In the genomic region with DNA sequence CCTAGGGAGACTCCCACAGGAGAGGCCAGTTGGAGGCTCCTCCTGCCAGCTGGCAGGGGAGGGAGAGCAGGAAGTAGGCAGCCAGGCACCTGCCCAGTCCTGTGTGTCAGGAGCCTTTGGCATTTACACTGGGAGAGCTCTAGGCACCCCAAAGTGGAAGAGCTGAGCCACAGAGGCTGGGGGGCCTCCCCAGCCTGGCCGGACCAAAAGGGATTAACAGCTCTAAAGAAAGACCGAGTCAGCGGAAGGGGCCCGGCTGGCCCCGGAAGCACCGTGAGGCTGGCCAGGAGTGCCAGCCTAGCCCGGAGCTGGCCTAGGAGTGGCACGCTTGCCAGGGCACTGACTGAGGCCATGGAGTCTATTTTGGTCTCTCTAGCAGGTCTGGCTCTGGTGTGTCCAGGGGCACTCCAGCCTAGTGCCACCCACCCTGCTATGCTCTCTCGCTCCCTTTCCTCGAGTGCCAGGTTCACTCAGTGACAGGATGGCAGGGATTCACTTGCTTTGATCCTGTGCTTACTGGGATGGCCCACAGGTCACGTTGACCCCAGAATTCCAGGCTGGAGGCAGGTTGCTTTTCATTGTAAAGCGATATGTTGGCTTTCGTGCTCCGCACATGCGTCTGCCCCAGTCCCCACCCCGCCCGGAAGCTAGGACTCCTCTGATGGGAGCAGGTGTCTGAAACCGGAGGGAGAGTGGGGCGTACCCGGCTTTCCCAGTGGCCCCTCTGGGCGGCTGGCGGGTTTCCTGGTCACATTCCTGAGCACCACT, we compare ENCODE assay signal across 16 cellular contexts. TPM values are rescaled to one million over a fixed set of nuclear protein-coding genes. Genes with fewer than 3 reads are reported as not detected.
DNase-seq lines count a peak whose midpoint lies in the region; ATAC-seq and TF ChIP-seq lines count a peak whose summit lies in the region.
"Had no signal": no experiment of that assay in that cellular context is flagged by ENCODE, and none has a peak within 500 bp of the region (broad histone marks: within the 10 kb centered on the region; RNA-seq: fewer than 3 reads in every experiment).

No MANE protein-coding gene starts in this region.

- peak overlapping the region; percentile 81 for H2BK15ac ChIP-seq in neuronal stem cell (ENCODE audit: low read length)

- peak overlapping the region; percentile 55 for H3K18ac ChIP-seq in neuronal stem cell (ENCODE audit: low read length)

- H3K27ac Mint-ChIP-seq in activated CD4-positive, alpha-beta T cell treated with anti-CD3 and anti-CD28 coated beads for 36 hours: no peak overlapping the region
- H3K27ac Mint-ChIP-seq: activated B cell treated with CpG ODN at 0.5 μM for 24 hours; activated naive CD8-positive, alpha-beta T cell had no signal

- H3K27me3 Mint-ChIP-seq in activated CD4-positive, alpha-beta T cell treated with anti-CD3 and anti-CD28 coated beads for 36 hours: peaks cover 2% of the 10 kb centered on the region
- H3K27me3 Mint-ChIP-seq: activated B cell treated with CpG ODN at 0.5 μM for 24 hours; activated naive CD8-positive, alpha-beta T cell had no signal

- H3K79me1 ChIP-seq in neuronal stem cell (ENCODE audit: low read depth, low read length): peaks cover 7% of the 10 kb centered on the region

- H3K4me1 ChIP-seq in Panc1 (ENCODE audit: control insufficient read depth, insufficient read depth, low read length) (peaks cover 18% of the 10 kb centered on the region), heart left ventricle (peaks cover 0 to 32% (median 23%) of the 10 kb centered on the region in 12 donors), neuronal stem cell (ENCODE audit: control insufficient read depth in 2 of 2, insufficient read depth in 1 of 2, low read depth in 1 of 2, low read length in 2 of 2) (peaks cover 7 to 9% of the 10 kb centered on the region in 2 donors)

- CTCF ChIA-PET in Panc1 (lab: Charles Lee): interaction anchor here (0.5 kb wide), 1 partner anchor 352 kb away, joined by 5 read pairs; no protein-coding TSS in a partner anchor
- CTCF ChIA-PET in activated CD4-positive, alpha-beta T cell treated with anti-CD3 and anti-CD28 coated beads for 36 hours (lab: Charles Lee): interaction anchor here (1.4 kb wide), 1 partner anchor 9 kb away, joined by 3 read pairs; no protein-coding TSS in a partner anchor

- no peaks in the 10 kb centered on the region; the same call in 1 of the 2 replicates for H3K27me3 ChIP-seq in Panc1 (ENCODE audit: control insufficient read depth, insufficient read depth, low read length)
- no peaks in the 10 kb centered on the region for H3K27me3 ChIP-seq in heart left ventricle
- H3K27me3 ChIP-seq in neuronal stem cell (ENCODE audit: control insufficient read depth in 3 of 3, insufficient read depth in 3 of 3, low read depth in 1 of 3, low read length in 3 of 3): no peaks in the 10 kb centered on the region

- peak overlapping the region; percentile 5 for H2BK5ac ChIP-seq in neuronal stem cell (ENCODE audit: low read length)

- no peak overlapping the region for H3K4ac ChIP-seq in neuronal stem cell (ENCODE audit: low read length)

- peaks cover 2% of the 10 kb centered on the region for H3K36me3 Mint-ChIP-seq in activated CD4-positive, alpha-beta T cell treated with anti-CD3 and anti-CD28 coated beads for 36 hours (ENCODE audit: low read depth)
- H3K36me3 Mint-ChIP-seq: activated naive CD8-positive, alpha-beta T cell had no signal

- H3K4me1 Mint-ChIP-seq in activated CD4-positive, alpha-beta T cell treated with anti-CD3 and anti-CD28 coated beads for 36 hours: peaks cover 21% of the 10 kb centered on the region

- no peak overlapping the region for H4K8ac ChIP-seq in neuronal stem cell (ENCODE audit: low read depth, low read length)

- H3K36me3 ChIP-seq in Panc1 (ENCODE audit: control insufficient read depth, insufficient read depth, low read length) (no peaks in the 10 kb centered on the region), heart left ventricle (no peaks in the 10 kb centered on the region), neuronal stem cell (replicated peaks in 1 of 2; ENCODE audit: control insufficient read depth in 2 of 2, insufficient read depth in 2 of 2, low read length in 2 of 2) (no peaks in the 10 kb centered on the region)

- no peak overlapping the region for H3K23ac ChIP-seq in neuronal stem cell (ENCODE audit: low read depth, low read length, poor library complexity)

- 57 to 69% (median 64%) methylated on average over 17 to 22 of the region's 22 CpGs for WGBS in heart left ventricle, 4 donors
- WGBS in neuronal stem cell (ENCODE audit: extremely low coverage in 2 of 2, insufficient read length in 2 of 2, insufficient replicate concordance in 1 of 2), 2 donors: no CpG with 5 or more reads among the region's 22 CpGs

- no peak overlapping the region for H4K91ac ChIP-seq in neuronal stem cell (ENCODE audit: low read depth, low read length, poor library complexity)

- TF ChIP-seq CTCF in Panc1 (IDR thresholded peaks at IDR 0.05): no peak
- no peak for TF ChIP-seq CTCF in heart left ventricle (IDR thresholded peaks at IDR 0.05)

- peak overlapping the region; percentile 8 for H2BK12ac ChIP-seq in neuronal stem cell (ENCODE audit: low read length)

- peak; percentile 85 for DNase-seq in DMS53 (lab: John Stamatoyannopoulos, UW)
- DNase-seq in Panc1 (ENCODE audit: low read depth, low spot score): no peak
- peak; percentile 26 to 70 (median 67) for DNase-seq in heart left ventricle
- DNase-seq in neuronal stem cell (ENCODE audit: low spot score): no peak
- no peak for DNase-seq in NCI-H1417 treated with DMSO at 0.1 percent for 48 hours (lab: John Stamatoyannopoulos, UW)
- DNase-seq in NCI-H2107 (lab: John Stamatoyannopoulos, UW): no peak
- no peak for DNase-seq in activated CD4-positive, alpha-beta T cell treated with anti-CD3 and anti-CD28 coated beads for 36 hours
- no peak for DNase-seq in ACHN
- DNase-seq: activated B cell treated with CpG ODN at 0.5 μM for 24 hours; activated CD8-positive, alpha-beta memory T cell treated with anti-CD3 and anti-CD28 coated beads, Interleukin-2, amount 50 U/mL, for 4 hours; GOT3; midbrain; NCI-H774 had no signal

- H3K9ac ChIP-seq in neuronal stem cell (ENCODE audit: low read depth, low read length, poor library complexity): no peak overlapping the region

- no peak overlapping the region for H3K14ac ChIP-seq in neuronal stem cell (ENCODE audit: low read length)

- POLR2A ChIA-PET in Panc1 (lab: Charles Lee): interaction anchor here (0.6 kb wide), 1 partner anchor 11 kb away, joined by 11 read pairs; no protein-coding TSS in a partner anchor
- POLR2A ChIA-PET in activated CD4-positive, alpha-beta T cell treated with anti-CD3 and anti-CD28 coated beads for 36 hours (lab: Charles Lee): interaction anchor here (0.7 kb wide), 1 partner anchor 156 kb away, joined by 3 read pairs; no protein-coding TSS in a partner anchor

- peak overlapping the region; percentile 70 for H2AK5ac ChIP-seq in neuronal stem cell (ENCODE audit: low read depth, low read length)

- H2AFZ ChIP-seq in neuronal stem cell (ENCODE audit: low read length): no peak overlapping the region

- ATAC-seq in Panc1 (no peak), heart left ventricle (peak; percentile 55 to 72 (median 62))
- ATAC-seq in activated CD4-positive, alpha-beta T cell treated with anti-CD3 and anti-CD28 coated beads for 36 hours: no peak
- ATAC-seq: right cardiac atrium, SK-N-SH treated with all-trans-retinoic acid at 6 μM for 48 hours had no signal

- no peaks in the 10 kb centered on the region for H3K9me3 ChIP-seq in Panc1 (ENCODE audit: control insufficient read depth, insufficient read depth, low read depth, low read length)
- no peaks in the 10 kb centered on the region for H3K9me3 ChIP-seq in heart left ventricle
- no peaks in the 10 kb centered on the region for H3K9me3 ChIP-seq in neuronal stem cell (replicated peaks in 1 of 2; ENCODE audit: control insufficient read depth in 2 of 2, insufficient read depth in 1 of 2, low read depth in 1 of 2, low read length in 2 of 2)

- BruUV-seq in Panc1 (replicated peaks; lab: Mats Ljungman, UMichigan): no TSS peak

- 0 out of 2 replicates have a peak overlapping the region, but pooled peaks have one; percentile 13 for H3K27ac ChIP-seq in Panc1 (ENCODE audit: low read length)
- H3K27ac ChIP-seq in heart left ventricle: peak overlapping the region in 11 of 12 donors; percentile 30 to 82 (median 70)
- no peak overlapping the region for H3K27ac ChIP-seq in neuronal stem cell (replicated peaks; ENCODE audit: low read length)

- intact Hi-C loops in Panc1 (cut with micrococcal nuclease; ENCODE audit: unreplicated experiment): loop anchor here (10.0 kb wide), 1 partner anchor 78 kb away; no protein-coding TSS in a partner anchor
- intact Hi-C loops in heart left ventricle (cut with DNase I): loop anchor here in 2 of 10 donors (10.0 kb wide), 2 partner anchors 78 to 182 kb away; partner anchors contain the start of genes NDUFS8 (in 1 of the 2) and TCIRG1 (in 1 of the 2)
- intact Hi-C loops in activated CD4-positive, alpha-beta T cell treated with anti-CD3 and anti-CD28 coated beads for 36 hours (cut with DNase I, micrococcal nuclease): no loop called here

- H3K9me3 Mint-ChIP-seq in activated CD4-positive, alpha-beta T cell treated with anti-CD3 and anti-CD28 coated beads for 36 hours (ENCODE audit: low read depth): no peaks in the 10 kb centered on the region
- H3K9me3 Mint-ChIP-seq: activated B cell treated with CpG ODN at 0.5 μM for 24 hours had no signal

- H2BK120ac ChIP-seq in neuronal stem cell (ENCODE audit: low read depth, low read length): no peak overlapping the region

- H3K4me3 ChIP-seq in Panc1 (ENCODE audit: low read depth in 2 of 2, low read length in 2 of 2) (no peak overlapping the region), heart left ventricle (peak overlapping the region in 2 of 12 donors; percentile 2 to 9), neuronal stem cell (ENCODE audit: low read length in 2 of 2) (no peak overlapping the region)

- in situ Hi-C loops in Panc1 (cut with HindIII; ENCODE audit: low pct_unique_long_range_greater_than_20kb, low sequenced_read_pairs): no loop called here
- in situ Hi-C loops in ACHN (cut with HindIII; ENCODE audit: low pct_ligation_motif_present, low pct_unique_long_range_greater_than_20kb, low sequenced_read_pairs): no loop called here

- TF ChIP-seq POLR2A in heart left ventricle (IDR thresholded peaks at IDR 0.05): no peak

- no peak overlapping the region for H3K4me2 ChIP-seq in neuronal stem cell (ENCODE audit: insufficient read depth, low read length, poor library complexity, severe bottlenecking)

- H3K4me3 Mint-ChIP-seq in activated CD4-positive, alpha-beta T cell treated with anti-CD3 and anti-CD28 coated beads for 36 hours: no peak overlapping the region
- H3K4me3 Mint-ChIP-seq: activated B cell treated with CpG ODN at 0.5 μM for 24 hours had no signal

RNA-seq across cellular contexts. Expression of gene KMT5B, which starts 3.3 kb away (rescaled TPM):
- total RNA-seq in Panc1 (2021; ENCODE audit: unreplicated experiment): 48.6 TPM
- 36.9 TPM for polyA plus RNA-seq in Panc1 (2012; ENCODE audit: insufficient read length)
- 10 to 100 TPM; 21.5 to 37.0 (median 27.1) TPM for total RNA-seq in heart left ventricle
- polyA plus RNA-seq in heart left ventricle: 10 to 100 TPM; 15.5 to 15.8 TPM
- 39.9 TPM for polyA plus RNA-seq in neuronal stem cell (2013, experiment 1 of 2)
- 39.4 TPM for polyA plus RNA-seq in neuronal stem cell (2013, experiment 2 of 2)
- 10 to 100 TPM; 22.9 to 23.1 TPM for total RNA-seq in activated CD4-positive, alpha-beta T cell treated with anti-CD3 and anti-CD28 coated beads for 36 hours

RNA-seq across cellular contexts. Expression of gene C11orf24, which starts 55.4 kb away (rescaled TPM):
- total RNA-seq in Panc1 (2021; ENCODE audit: unreplicated experiment) (53.1 TPM), heart left ventricle (10 to 100 TPM; 17.6 to 47.1 (median 31.6) TPM)
- 48.1 TPM for polyA plus RNA-seq in Panc1 (2012; ENCODE audit: insufficient read length)
- polyA plus RNA-seq in heart left ventricle: 10 to 100 TPM; 33.6 to 60.5 TPM
- polyA plus RNA-seq in neuronal stem cell (2013, experiment 1 of 2): 36.4 TPM
- polyA plus RNA-seq in neuronal stem cell (2013, experiment 2 of 2): 35.7 TPM
- total RNA-seq in activated CD4-positive, alpha-beta T cell treated with anti-CD3 and anti-CD28 coated beads for 36 hours: 10 to 100 TPM; 29.4 to 37.4 TPM

Comparison
In these comparisons a context has a peak if more than half of its experiments do, and no peak if none do; other contexts are left out.
1. DNase-seq: peak in DMS53 (single experiment) and heart left ventricle (5 of 5); none in Panc1 (single experiment), neuronal stem cell (single experiment), NCI-H1417 treated with DMSO at 0.1 percent for 48 hours (single experiment), NCI-H2107 (single experiment), activated CD4-positive, alpha-beta T cell treated with anti-CD3 and anti-CD28 coated beads for 36 hours (single experiment) and ACHN (single experiment).
2. ATAC-seq: peak in heart left ventricle (4 of 4); none in Panc1 (single experiment) and activated CD4-positive, alpha-beta T cell treated with anti-CD3 and anti-CD28 coated beads for 36 hours (single experiment).